ENCODE assay signal across 1 cellular context in genomic region chr11:117631336-117632090, GRCh38.
TF ChIP-seq lines count a peak whose summit lies in the region.

No MANE protein-coding gene starts in this region.

TF ChIP-seq in GM12878, 131 proteins besides CTCF, POLR2A, EP300 and RAD21 (continued from another document):
- TF ChIP-seq USF1 (IDR thresholded peaks at IDR 0.05; ENCODE audit: borderline replicate concordance, extremely low read length, insufficient read depth, low read depth, low read length) (no peak), HDAC2 (IDR thresholded peaks at IDR 0.05) (no peak)
